10 cellular contexts compared by ENCODE assay signal in genomic region chr9:117546894-117547293, GRCh38.
DNase-seq lines count a peak whose midpoint lies in the region; ATAC-seq and TF ChIP-seq lines count a peak whose summit lies in the region.
"Had no signal": no experiment of that assay in that cellular context is flagged by ENCODE, and none has a peak within 500 bp of the region (broad histone marks: within the 10 kb centered on the region; RNA-seq: fewer than 3 reads in every experiment).

No MANE protein-coding gene starts in this region.

- no peaks in the 10 kb centered on the region for H3K9me3 ChIP-seq in smooth muscle cell (replicated peaks; ENCODE audit: low read depth)
- H3K9me3 ChIP-seq in sigmoid colon = no peaks in the 10 kb centered on the region

- no peak for ATAC-seq in activated CD4-positive, alpha-beta T cell treated with anti-CD3 and anti-CD28 coated beads for 36 hours
- ATAC-seq in effector memory CD8-positive, alpha-beta T cell (replicated peaks) = peak; percentile 45
- ATAC-seq in GM21423 (IDR thresholded peaks at IDR 0.05; ENCODE audit: unreplicated experiment) = no peak

- no peaks in the 10 kb centered on the region for H3K36me3 ChIP-seq in smooth muscle cell (ENCODE audit: low read depth)
- H3K36me3 ChIP-seq in sigmoid colon = no peaks in the 10 kb centered on the region

- H3K9ac ChIP-seq in smooth muscle cell (ENCODE audit: low read depth) = no peak overlapping the region

- no peak overlapping the region for H3K27ac ChIP-seq in smooth muscle cell (ENCODE audit: low read depth)
- no peak overlapping the region for H3K27ac ChIP-seq in sigmoid colon

- DNase-seq in activated CD4-positive, alpha-beta T cell treated with anti-CD3 and anti-CD28 coated beads for 36 hours = peak; percentile 17
- DNase-seq in activated CD4-positive, alpha-beta T cell treated with anti-CD3 and anti-CD28 coated beads, Interleukin-2, amount 50 U/mL, for 4 hours = no peak
- DNase-seq in NCI-H69 (lab: John Stamatoyannopoulos, UW) = peak; percentile 92
- DNase-seq in effector memory CD8-positive, alpha-beta T cell = no peak
- no peak for DNase-seq in smooth muscle cell (lab: John Stamatoyannopoulos, UW; ENCODE audit: unreplicated experiment)
- DNase-seq in AG08395 (ENCODE audit: low spot score) = no peak
- DNase-seq in sigmoid colon = no peak
- DNase-seq: AML-193 had no signal

- H2AFZ ChIP-seq in smooth muscle cell (ENCODE audit: low read depth) = no peak overlapping the region

- H3K4me1 ChIP-seq in smooth muscle cell (ENCODE audit: low read depth) (no peaks in the 10 kb centered on the region), sigmoid colon (no peaks in the 10 kb centered on the region)

- H3K4me2 ChIP-seq in smooth muscle cell = peak overlapping the region; percentile 68

- H3K27me3 Mint-ChIP-seq in activated CD4-positive, alpha-beta T cell treated with anti-CD3 and anti-CD28 coated beads for 36 hours = peaks cover under 1% of the 10 kb centered on the region
- H3K27me3 Mint-ChIP-seq in effector memory CD8-positive, alpha-beta T cell = no peaks in the 10 kb centered on the region

- TF ChIP-seq EP300 in sigmoid colon (IDR thresholded peaks at IDR 0.05) = no peak

- H3K27ac Mint-ChIP-seq in activated CD4-positive, alpha-beta T cell treated with anti-CD3 and anti-CD28 coated beads for 36 hours = no peak overlapping the region
- no peak overlapping the region for H3K27ac Mint-ChIP-seq in effector memory CD8-positive, alpha-beta T cell

- H4K20me1 ChIP-seq in smooth muscle cell (ENCODE audit: low read depth) = no peaks in the 10 kb centered on the region

- WGBS in smooth muscle cell (ENCODE audit: low lambda C conversion rate) = 25% methylated on average over 13 of the region's 13 CpGs
- WGBS in sigmoid colon, 2 donors = 12 to 17% methylated on average over 13 of the region's 13 CpGs

- intact Hi-C loops in activated CD4-positive, alpha-beta T cell treated with anti-CD3 and anti-CD28 coated beads for 36 hours (cut with DNase I, micrococcal nuclease) = no loop called here
- intact Hi-C loops in sigmoid colon (cut with DNase I) = no loop called here

- POLR2A ChIA-PET in activated CD4-positive, alpha-beta T cell treated with anti-CD3 and anti-CD28 coated beads for 36 hours (lab: Charles Lee) = no interaction called here

- H3K4me1 Mint-ChIP-seq in activated CD4-positive, alpha-beta T cell treated with anti-CD3 and anti-CD28 coated beads for 36 hours = peaks cover 7% of the 10 kb centered on the region
- peaks cover 3 to 9% of the 10 kb centered on the region in 2 donors for H3K4me1 Mint-ChIP-seq in effector memory CD8-positive, alpha-beta T cell (ENCODE audit: low read depth in 2 of 2)

- TF ChIP-seq CTCF in smooth muscle cell (IDR thresholded peaks at IDR 0.05; ENCODE audit: borderline replicate concordance, insufficient read depth, poor library complexity, severe bottlenecking) (no peak), sigmoid colon (IDR thresholded peaks at IDR 0.05) (no peak)

- peaks cover 7% of the 10 kb centered on the region for H3K27me3 ChIP-seq in smooth muscle cell (ENCODE audit: low read depth)
- peaks cover 0 to 3% (median 0%) of the 10 kb centered on the region in 3 donors for H3K27me3 ChIP-seq in sigmoid colon

- H3K4me3 ChIP-seq in smooth muscle cell = peak overlapping the region; percentile 31
- no peak overlapping the region for H3K4me3 ChIP-seq in sigmoid colon
- H3K4me3 ChIP-seq: lung had no signal

- no peaks in the 10 kb centered on the region for H3K79me2 ChIP-seq in smooth muscle cell (ENCODE audit: low read depth)

- H3K36me3 Mint-ChIP-seq in activated CD4-positive, alpha-beta T cell treated with anti-CD3 and anti-CD28 coated beads for 36 hours (ENCODE audit: low read depth) = no peaks in the 10 kb centered on the region
- no peaks in the 10 kb centered on the region for H3K36me3 Mint-ChIP-seq in effector memory CD8-positive, alpha-beta T cell (ENCODE audit: insufficient read depth)

- no peaks in the 10 kb centered on the region for H3F3A ChIP-seq in smooth muscle cell (ENCODE audit: low read depth)

- H3K9me3 Mint-ChIP-seq in activated CD4-positive, alpha-beta T cell treated with anti-CD3 and anti-CD28 coated beads for 36 hours (ENCODE audit: low read depth) = no peaks in the 10 kb centered on the region
- no peaks in the 10 kb centered on the region for H3K9me3 Mint-ChIP-seq in effector memory CD8-positive, alpha-beta T cell

- no peak for TF ChIP-seq POLR2A in sigmoid colon (IDR thresholded peaks at IDR 0.05)

- H3K4me3 Mint-ChIP-seq in activated CD4-positive, alpha-beta T cell treated with anti-CD3 and anti-CD28 coated beads for 36 hours = no peak overlapping the region
- no peak overlapping the region for H3K4me3 Mint-ChIP-seq in effector memory CD8-positive, alpha-beta T cell

- CTCF ChIA-PET in activated CD4-positive, alpha-beta T cell treated with anti-CD3 and anti-CD28 coated beads for 36 hours (lab: Charles Lee) = interaction anchor here (0.7 to 1.8 kb wide), 3 partner anchors 9 to 66 kb away, joined by 3 to 6 read pairs (median 3); no protein-coding TSS in a partner anchor

Comparison
In these comparisons a context has a peak if more than half of its experiments do, and no peak if none do; other contexts are left out.
1. DNase-seq: peak in activated CD4-positive, alpha-beta T cell treated with anti-CD3 and anti-CD28 coated beads for 36 hours (single experiment) and NCI-H69 (single experiment); none in activated CD4-positive, alpha-beta T cell treated with anti-CD3 and anti-CD28 coated beads, Interleukin-2, amount 50 U/mL, for 4 hours (0 of 2), effector memory CD8-positive, alpha-beta T cell (0 of 3), smooth muscle cell (single experiment), AG08395 (single experiment) and sigmoid colon (single experiment).